ENCODE assay signal across 1 cellular context in the genomic region with DNA sequence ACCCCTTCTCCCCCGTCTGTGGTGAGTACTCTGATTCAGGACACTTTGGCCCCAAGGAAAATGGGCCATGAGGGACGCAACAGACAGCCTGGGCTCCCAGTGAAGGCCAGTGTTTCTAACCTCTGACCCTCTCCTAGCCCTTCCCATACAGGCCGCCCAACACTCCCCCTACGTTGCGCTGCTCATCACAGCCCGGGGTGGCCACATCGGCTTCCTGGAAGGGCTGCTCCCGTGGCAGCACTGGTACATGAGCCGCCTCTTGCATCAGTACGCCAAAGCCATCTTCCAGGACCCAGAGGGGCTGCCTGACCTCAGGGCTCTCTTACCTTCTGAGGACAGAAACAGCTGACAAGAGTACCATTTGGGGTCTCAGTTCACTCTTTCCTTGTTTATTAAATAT.
TF ChIP-seq lines count a peak whose summit lies in the region.

No MANE protein-coding gene starts in this region.

TF ChIP-seq in GM12878, 131 proteins besides CTCF, POLR2A, EP300 and RAD21:
- TF ChIP-seq MTA2 (IDR thresholded peaks at IDR 0.05; ENCODE audit: low read depth) = no peak
- TF ChIP-seq EZH2 (IDR thresholded peaks at IDR 0.05; ENCODE audit: borderline replicate concordance, control insufficient read depth, low read depth, low read length) = no peak
- no peak for TF ChIP-seq JUNB (IDR thresholded peaks at IDR 0.05)
- TF ChIP-seq NR2F1 (conservative IDR thresholded peaks at IDR 0.05) = no peak
- TF ChIP-seq CBX3 (IDR thresholded peaks at IDR 0.05; ENCODE audit: borderline replicate concordance, low read depth) = no peak
- no peak for TF ChIP-seq MYC (IDR thresholded peaks at IDR 0.05; ENCODE audit: insufficient read depth, insufficient read length, insufficient replicate concordance, low read length, severe bottlenecking)
- TF ChIP-seq, protein P1, sequence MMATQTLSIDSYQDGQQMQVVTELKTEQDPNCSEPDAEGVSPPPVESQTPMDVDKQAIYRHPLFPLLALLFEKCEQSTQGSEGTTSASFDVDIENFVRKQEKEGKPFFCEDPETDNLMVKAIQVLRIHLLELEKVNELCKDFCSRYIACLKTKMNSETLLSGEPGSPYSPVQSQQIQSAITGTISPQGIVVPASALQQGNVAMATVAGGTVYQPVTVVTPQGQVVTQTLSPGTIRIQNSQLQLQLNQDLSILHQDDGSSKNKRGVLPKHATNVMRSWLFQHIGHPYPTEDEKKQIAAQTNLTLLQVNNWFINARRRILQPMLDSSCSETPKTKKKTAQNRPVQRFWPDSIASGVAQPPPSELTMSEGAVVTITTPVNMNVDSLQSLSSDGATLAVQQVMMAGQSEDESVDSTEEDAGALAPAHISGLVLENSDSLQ (IDR thresholded peaks at IDR 0.05) = no peak
- TF ChIP-seq WRNIP1 (IDR thresholded peaks at IDR 0.05; ENCODE audit: borderline replicate concordance, low read depth, low read length) = no peak
